7 cellular contexts compared by ENCODE assay signal in the genomic region with DNA sequence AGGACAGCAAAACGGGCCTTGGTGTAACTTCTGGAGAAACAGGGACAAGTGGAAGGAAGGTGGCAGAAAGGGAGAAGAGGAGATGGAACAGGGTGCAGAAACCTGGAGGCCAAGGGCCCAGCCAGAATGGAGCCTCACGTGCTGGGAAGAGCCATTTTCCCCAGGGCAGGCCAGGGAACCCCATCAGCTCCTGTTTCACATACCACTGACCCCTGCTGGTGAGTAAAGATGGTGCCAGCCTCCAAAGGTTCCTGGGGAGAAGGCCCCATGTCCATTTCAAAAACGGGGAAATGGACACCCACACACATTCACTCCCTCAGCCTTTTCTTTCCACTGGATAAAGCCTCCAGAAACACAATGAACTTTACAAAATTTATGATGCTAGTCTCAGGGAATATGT. TPM values are rescaled to one million over a fixed set of nuclear protein-coding genes. Genes with fewer than 3 reads are reported as not detected.
DNase-seq lines count a peak whose midpoint lies in the region; TF ChIP-seq lines count a peak whose summit lies in the region.

No MANE protein-coding gene starts in this region.

- DNase-seq in ELR (ENCODE audit: low read depth) (peak; percentile 31), astrocyte of the spinal cord (ENCODE audit: low read depth, low spot score) (no peak), mesothelial cell of epicardium (ENCODE audit: low spot score in 2 of 2, unreplicated experiment in 2 of 2) (no peak), NCI-H2081 (lab: John Stamatoyannopoulos, UW) (no peak), activated gamma-delta T cell (lab: John Stamatoyannopoulos, UW) (no peak)
- no peak for DNase-seq in activated T-cell treated with anti-CD3 and anti-CD28 coated beads, Interleukin-2, amount 50 U/mL, for 1 hour

- no peaks in the 10 kb centered on the region for H3K36me3 Mint-ChIP-seq in mesothelial cell of epicardium

- H3K4me3 ChIP-seq in astrocyte of the spinal cord (ENCODE audit: low read depth, low read length), result no peak overlapping the region

- no peak overlapping the region for H3K27ac Mint-ChIP-seq in mesothelial cell of epicardium

- no peak for TF ChIP-seq EP300 in Ishikawa (IDR thresholded peaks at IDR 0.05; ENCODE audit: borderline replicate concordance)

- in situ Hi-C loops in astrocyte of the spinal cord (cut with HindIII; ENCODE audit: low sequenced_read_pairs), result no loop called here

- H3K9me3 Mint-ChIP-seq in mesothelial cell of epicardium, result no peaks in the 10 kb centered on the region

- H3K4me3 Mint-ChIP-seq in mesothelial cell of epicardium, result no peak overlapping the region

- peaks cover 6% of the 10 kb centered on the region for H3K4me1 Mint-ChIP-seq in mesothelial cell of epicardium

- peak; percentile 47 for TF ChIP-seq RAD21 in Ishikawa (IDR thresholded peaks at IDR 0.05; ENCODE audit: low read depth)

- no peaks in the 10 kb centered on the region for H3K27me3 Mint-ChIP-seq in mesothelial cell of epicardium (ENCODE audit: low read depth)

- peak; percentile 29 for TF ChIP-seq CTCF in astrocyte of the spinal cord (IDR thresholded peaks at IDR 0.05; ENCODE audit: low read depth, low read length)
- peak; percentile 28 for TF ChIP-seq CTCF in mesothelial cell of epicardium (IDR thresholded peaks at IDR 0.05; ENCODE audit: unreplicated experiment)

TF ChIP-seq in Ishikawa, 13 proteins besides CTCF, POLR2A, EP300 and RAD21:
- TF ChIP-seq NFIC (IDR thresholded peaks at IDR 0.05), result no peak
- TF ChIP-seq TEAD4 (IDR thresholded peaks at IDR 0.05), result no peak
- no peak for TF ChIP-seq CEBPB (IDR thresholded peaks at IDR 0.05)
- no peak for TF ChIP-seq YY1 (IDR thresholded peaks at IDR 0.05; ENCODE audit: low read depth)
- TF ChIP-seq TAF1 (IDR thresholded peaks at IDR 0.05; ENCODE audit: low read depth), result no peak
- TF ChIP-seq TCF12 (IDR thresholded peaks at IDR 0.05; ENCODE audit: low read depth), result no peak
- TF ChIP-seq FOXM1 (IDR thresholded peaks at IDR 0.05; ENCODE audit: borderline replicate concordance, low read depth), result no peak
- no peak for TF ChIP-seq EGR1 (IDR thresholded peaks at IDR 0.05)
- TF ChIP-seq, protein P1, sequence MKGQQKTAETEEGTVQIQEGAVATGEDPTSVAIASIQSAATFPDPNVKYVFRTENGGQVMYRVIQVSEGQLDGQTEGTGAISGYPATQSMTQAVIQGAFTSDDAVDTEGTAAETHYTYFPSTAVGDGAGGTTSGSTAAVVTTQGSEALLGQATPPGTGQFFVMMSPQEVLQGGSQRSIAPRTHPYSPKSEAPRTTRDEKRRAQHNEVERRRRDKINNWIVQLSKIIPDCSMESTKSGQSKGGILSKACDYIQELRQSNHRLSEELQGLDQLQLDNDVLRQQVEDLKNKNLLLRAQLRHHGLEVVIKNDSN (IDR thresholded peaks at IDR 0.05), result no peak
- no peak for TF ChIP-seq ZBTB7A (IDR thresholded peaks at IDR 0.05; ENCODE audit: low read depth)
- no peak for TF ChIP-seq CREB1 (IDR thresholded peaks at IDR 0.05; ENCODE audit: low read depth)
- no peak for TF ChIP-seq REST (IDR thresholded peaks at IDR 0.05; ENCODE audit: low read depth)

RNA-seq across cellular contexts. Expression of gene JUN, which starts 57.6 kb away (rescaled TPM):
- 242 to 245 TPM (median 245 TPM) in 3 replicates for total RNA-seq in mesothelial cell of epicardium
